In the genomic region with DNA sequence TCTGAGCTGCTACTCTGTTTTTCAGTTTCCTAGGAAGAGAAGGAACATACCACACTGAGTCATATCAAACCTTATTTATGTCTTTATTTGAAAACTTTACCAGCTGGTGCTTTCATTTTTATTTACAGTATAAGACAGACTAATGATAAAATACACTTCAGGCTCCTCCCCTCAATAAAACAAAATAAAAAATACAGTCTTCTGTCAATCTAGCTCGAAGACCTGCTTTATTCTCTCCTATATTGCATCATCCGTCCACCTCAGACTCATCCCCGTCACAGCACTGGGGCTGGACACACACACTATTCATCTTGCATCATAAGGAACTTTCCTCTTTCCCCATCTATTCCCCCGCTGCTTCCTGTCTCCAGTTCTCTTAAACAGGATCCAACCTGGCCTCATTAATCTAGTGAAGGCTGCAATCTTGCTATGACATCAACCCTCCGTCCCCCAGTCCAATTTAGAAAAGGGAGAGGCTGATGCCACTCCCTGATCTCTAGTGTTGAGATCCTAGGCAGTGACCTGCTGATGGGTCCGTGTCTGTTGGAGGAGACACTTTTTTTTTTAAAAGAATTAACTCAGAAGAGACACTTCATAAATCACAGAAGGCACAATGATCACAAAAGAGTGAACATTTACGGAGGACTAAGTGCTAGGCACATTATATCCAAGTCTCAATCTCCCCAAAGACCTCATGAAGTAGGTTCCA, we compare ENCODE assay signal across 1 cellular context.
TF ChIP-seq lines count a peak whose summit lies in the region.

No MANE protein-coding gene starts in this region.

TF ChIP-seq in H1, 55 proteins besides CTCF, POLR2A, EP300 and RAD21:
- TF ChIP-seq SIRT6 (IDR thresholded peaks at IDR 0.05; ENCODE audit: low read length) (no peak), TBP (IDR thresholded peaks at IDR 0.05; ENCODE audit: low read depth, low read length) (peak; percentile 45; the same call in 1 of the 2 replicates), JUND (IDR thresholded peaks at IDR 0.05; ENCODE audit: low read length) (peak; percentile 67; the same call in 1 of the 2 replicates), CEBPB (IDR thresholded peaks at IDR 0.05; ENCODE audit: low read depth, low read length) (peak; percentile 90), TAF1 (IDR thresholded peaks at IDR 0.05; ENCODE audit: low read depth, low read length) (peak; percentile 43; the same call in 1 of the 2 replicates), SP2 (IDR thresholded peaks at IDR 0.05; ENCODE audit: low read length) (no peak), POLR2AphosphoS5 (IDR thresholded peaks at IDR 0.05; ENCODE audit: low read depth, low read length) (no peak; the same call in none of the 2 replicates), RBBP5 (IDR thresholded peaks at IDR 0.05; ENCODE audit: borderline replicate concordance, low read depth, low read length) (no peak), RNF2 (IDR thresholded peaks at IDR 0.05; ENCODE audit: borderline replicate concordance, low read depth, low read length, missing control alignments, poor library complexity, severe bottlenecking) (no peak), EGR1 (IDR thresholded peaks at IDR 0.05; ENCODE audit: borderline replicate concordance, low read depth, low read length) (no peak), SIN3A (conservative IDR thresholded peaks at IDR 0.05 in 1 of 2, IDR thresholded peaks at IDR 0.05 in 1 of 2; ENCODE audit: low read depth in 1 of 2, low read length in 2 of 2) (peak in 1 of 2 experiments; percentile 21; a peak in 1 of 4 replicates), SP1 (IDR thresholded peaks at IDR 0.05; ENCODE audit: low read depth, low read length) (no peak), CHD2 (IDR thresholded peaks at IDR 0.05; ENCODE audit: low read length) (no peak), EZH2 (IDR thresholded peaks at IDR 0.05; ENCODE audit: low read depth, low read length, severe bottlenecking) (no peak), CHD1 (IDR thresholded peaks at IDR 0.05; ENCODE audit: low read depth, low read length) (no peak), PHF8 (conservative IDR thresholded peaks at IDR 0.05; ENCODE audit: low read depth, low read length) (no peak), SUZ12 (IDR thresholded peaks at IDR 0.05; ENCODE audit: low read length) (no peak), KDM4A (IDR thresholded peaks at IDR 0.05; ENCODE audit: low read depth, low read length, severe bottlenecking) (no peak), RXRA (IDR thresholded peaks at IDR 0.05; ENCODE audit: insufficient read depth, low read depth, low read length) (no peak)
- TF ChIP-seq, protein P1, sequence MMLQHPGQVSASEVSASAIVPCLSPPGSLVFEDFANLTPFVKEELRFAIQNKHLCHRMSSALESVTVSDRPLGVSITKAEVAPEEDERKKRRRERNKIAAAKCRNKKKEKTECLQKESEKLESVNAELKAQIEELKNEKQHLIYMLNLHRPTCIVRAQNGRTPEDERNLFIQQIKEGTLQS (IDR thresholded peaks at IDR 0.05; ENCODE audit: insufficient read depth, low read depth, low read length), result 0 out of 2 replicates have a peak, but pooled peaks have one; percentile 50
TF ChIP-seq in H1: peak in this region for 6.
